Comparison of ENCODE assay signal across 15 cellular contexts in genomic region chr7:45689011-45689796, GRCh38.
DNase-seq lines count a peak whose midpoint lies in the region; ATAC-seq, FAIRE-seq and TF ChIP-seq lines count a peak whose summit lies in the region.
"Had no signal": no experiment of that assay in that cellular context is flagged by ENCODE, and none has a peak within 500 bp of the region (broad histone marks: within the 10 kb centered on the region; RNA-seq: fewer than 3 reads in every experiment).

No MANE protein-coding gene starts in this region.

- H3K27me3 ChIP-seq in HepG2 (ENCODE audit: control insufficient read depth in 1 of 2, insufficient read depth in 2 of 2, low read length in 2 of 2), result no peaks in the 10 kb centered on the region

- H3K9me3 Mint-ChIP-seq in natural killer cell, result no peaks in the 10 kb centered on the region
- H3K9me3 Mint-ChIP-seq: CD8-positive, alpha-beta T cell had no signal

- no TSS peak for BruUV-seq in HepG2 (replicated peaks; lab: Mats Ljungman, UMichigan)

- H3K9ac ChIP-seq in HepG2 (ENCODE audit: insufficient read depth, low read depth, low read length), result no peak overlapping the region

- peaks cover 0 to 6% of the 10 kb centered on the region in 2 donors for H3K4me1 Mint-ChIP-seq in natural killer cell

- POLR2A ChIA-PET in HepG2 (lab: Yijun Ruan, JAX), result no interaction called here

- TF ChIP-seq POLR2A in HepG2 (IDR thresholded peaks at IDR 0.05; ENCODE audit: insufficient read depth in 1 of 2, low read depth in 2 of 2, low read length in 2 of 2), result no peak

- H3K36me3 Mint-ChIP-seq in natural killer cell, result no peaks in the 10 kb centered on the region
- H3K36me3 Mint-ChIP-seq: CD8-positive, alpha-beta T cell had no signal

- no peak for TF ChIP-seq RAD21 in HepG2 (CRISPR knock-in tag; IDR thresholded peaks at IDR 0.05)

- no peaks in the 10 kb centered on the region for H3K79me2 ChIP-seq in HepG2 (ENCODE audit: insufficient read depth, low read length)

- no peak for TF ChIP-seq EP300 in HepG2 (IDR thresholded peaks at IDR 0.05; ENCODE audit: low read depth in 2 of 2, low read length in 2 of 2)
- no peak for TF ChIP-seq EP300 in HepG2 (CRISPR knock-in tag; IDR thresholded peaks at IDR 0.05; ENCODE audit: borderline replicate concordance)

- peaks cover 41% of the 10 kb centered on the region for H3K4me1 ChIP-seq in HepG2 (ENCODE audit: insufficient read depth, low read length)

- H3K27ac Mint-ChIP-seq in natural killer cell, result no peak overlapping the region
- H3K27ac Mint-ChIP-seq: CD8-positive, alpha-beta T cell had no signal

- ATAC-seq in HepG2 (no peak), GM18870 (IDR thresholded peaks at IDR 0.05; ENCODE audit: unreplicated experiment) (no peak), GM18502 (IDR thresholded peaks at IDR 0.05; ENCODE audit: poor library complexity, unreplicated experiment) (no peak), natural killer cell (no peak)
- ATAC-seq: CD8-positive, alpha-beta T cell; right cardiac atrium had no signal

- DNase-seq in AG08396 (ENCODE audit: low spot score), result peak; percentile 85
- peak; percentile 7 for DNase-seq in KBM-7
- DNase-seq in astrocyte of the spinal cord (ENCODE audit: low read depth, low spot score), result peak; percentile 75
- peak; percentile 24 for DNase-seq in HepG2 (ENCODE audit: low spot score)
- DNase-seq in natural killer cell, result no peak
- no peak for DNase-seq in medulla oblongata (ENCODE audit: extremely low spot score)
- DNase-seq: NCI-H2107, right cardiac atrium had no signal

- no peak overlapping the region for H2AFZ ChIP-seq in HepG2 (ENCODE audit: low read length)

- H3K27me3 Mint-ChIP-seq in natural killer cell (ENCODE audit: low read depth in 2 of 2), result peaks cover 0 to 6% of the 10 kb centered on the region in 2 donors

- no peak overlapping the region for H3K27ac ChIP-seq in HepG2 (ENCODE audit: extremely low read length, insufficient read depth, low read length)
- H3K27ac ChIP-seq: HL-60 had no signal

- H3K36me3 ChIP-seq in HepG2 (replicated peaks in 1 of 2; ENCODE audit: control insufficient read depth in 1 of 2, insufficient read depth in 2 of 2, low read length in 2 of 2), result no peaks in the 10 kb centered on the region

- in situ Hi-C loops in KBM-7 (cut with MboI; ENCODE audit: low pct_unique_long_range_greater_than_20kb, low sequenced_read_pairs) (no loop called here), astrocyte of the spinal cord (cut with HindIII; ENCODE audit: low sequenced_read_pairs) (no loop called here), HepG2 (cut with HindIII; ENCODE audit: extremely low pct_ligation_motif_present, low pct_unique_long_range_greater_than_20kb) (no loop called here)

- no peak for TF ChIP-seq CTCF in astrocyte of the spinal cord (IDR thresholded peaks at IDR 0.05; ENCODE audit: low read depth, low read length)
- no peak for TF ChIP-seq CTCF in HepG2 (CRISPR knock-in tag; IDR thresholded peaks at IDR 0.05)
- TF ChIP-seq CTCF in natural killer cell (IDR thresholded peaks at IDR 0.05), result no peak

- CTCF ChIA-PET in HepG2 (lab: Yijun Ruan, JAX; ENCODE audit: low intra/inter-chr PET ratio, low total read pairs), result no interaction called here

- 91% methylated on average over 10 of the region's 10 CpGs for WGBS in HepG2 (ENCODE audit: low lambda C conversion rate)

- H3K4me3 ChIP-seq in astrocyte of the spinal cord (ENCODE audit: low read depth, low read length) (no peak overlapping the region), HepG2 (replicated peaks in 1 of 3; ENCODE audit: insufficient read depth in 1 of 3, low read depth in 2 of 3, low read length in 3 of 3) (no peak overlapping the region)

- intact Hi-C loops in HepG2 (cut with micrococcal nuclease; ENCODE audit: unreplicated experiment), result no loop called here
- intact Hi-C loops in natural killer cell (cut with micrococcal nuclease), result no loop called here

- no peak overlapping the region for H3K4me2 ChIP-seq in HepG2 (ENCODE audit: low read depth, low read length)

- FAIRE-seq in HepG2 (lab: Jason Lieb, UNC), result no peak
- FAIRE-seq: colon, GM18507, islet of Langerhans had no signal

- no peaks in the 10 kb centered on the region for H3K9me3 ChIP-seq in HepG2 (ENCODE audit: low read length)

- no peaks in the 10 kb centered on the region for H4K20me1 ChIP-seq in HepG2 (ENCODE audit: insufficient read depth, low read length)

- H3K4me3 Mint-ChIP-seq in natural killer cell, result no peak overlapping the region
- H3K4me3 Mint-ChIP-seq: CD8-positive, alpha-beta T cell had no signal

TF ChIP-seq in HepG2, 621 proteins besides CTCF, POLR2A, EP300 and RAD21:
- TF ChIP-seq ZNF33B (CRISPR knock-in tag; IDR thresholded peaks at IDR 0.05) (no peak), ZBTB38 (CRISPR knock-in tag; IDR thresholded peaks at IDR 0.05) (peak; percentile 88), ZNF782 (CRISPR knock-in tag; IDR thresholded peaks at IDR 0.05; ENCODE audit: borderline replicate concordance) (0 out of 2 replicates have a peak, but pooled peaks have one; percentile 38), HIVEP1 (CRISPR knock-in tag; IDR thresholded peaks at IDR 0.05) (0 out of 2 replicates have a peak, but pooled peaks have one; percentile 10), ATF5 (CRISPR knock-in tag; IDR thresholded peaks at IDR 0.05; ENCODE audit: low read depth) (no peak), RBAK (CRISPR knock-in tag; IDR thresholded peaks at IDR 0.05) (no peak), GATAD1 (CRISPR knock-in tag; IDR thresholded peaks at IDR 0.05) (no peak), ZNF646 (CRISPR knock-in tag; IDR thresholded peaks at IDR 0.05) (no peak), ZFY (CRISPR knock-in tag; IDR thresholded peaks at IDR 0.05) (peak; percentile 22; the same call in 1 of the 2 replicates), TBP (CRISPR knock-in tag; IDR thresholded peaks at IDR 0.05) (no peak), ZNF251 (CRISPR knock-in tag; IDR thresholded peaks at IDR 0.05) (no peak), RBM39 (IDR thresholded peaks at IDR 0.05; ENCODE audit: low read depth, low read length, poor library complexity, severe bottlenecking) (peak; percentile 5), ZMAT3 (CRISPR knock-in tag; conservative IDR thresholded peaks at IDR 0.05) (no peak), TEAD3 (CRISPR knock-in tag; optimal IDR thresholded peaks at IDR 0.05; ENCODE audit: borderline replicate concordance) (peak; percentile 10), SMAD1 (CRISPR knock-in tag; IDR thresholded peaks at IDR 0.05; ENCODE audit: borderline replicate concordance, low read depth) (0 out of 2 replicates have a peak, but pooled peaks have one; percentile 31), AGO2 (optimal IDR thresholded peaks at IDR 0.05; ENCODE audit: low read depth, low read length) (no peak)

Comparison
In these comparisons a context has a peak if more than half of its experiments do, and no peak if none do; other contexts are left out.
1. DNase-seq: peak in AG08396 (single experiment), KBM-7 (single experiment), astrocyte of the spinal cord (single experiment) and HepG2 (single experiment); none in natural killer cell (single experiment) and medulla oblongata (single experiment).